13 cellular contexts compared by ENCODE assay signal in the genomic region with DNA sequence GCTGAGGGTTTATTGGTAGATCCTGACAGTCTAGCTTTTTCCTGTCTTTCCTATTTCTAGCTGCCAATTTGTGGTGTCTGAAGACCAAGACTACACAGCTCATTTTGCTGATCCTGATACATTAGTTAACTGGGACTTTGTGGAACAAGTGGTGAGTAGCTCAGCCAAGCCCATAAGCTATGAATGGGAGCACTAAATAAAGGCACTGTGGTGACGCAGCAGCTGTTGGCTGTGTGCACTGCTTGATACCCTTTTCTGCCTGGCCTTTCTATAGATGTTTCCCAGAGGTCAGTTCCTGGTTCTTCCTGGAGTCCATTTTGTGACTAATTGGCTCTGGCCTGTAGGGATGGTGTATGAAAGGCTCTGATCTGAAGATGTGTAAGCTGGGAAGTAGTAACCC.
"Had no signal": no experiment of that assay in that cellular context is flagged by ENCODE, and none has a peak within 500 bp of the region (broad histone marks: within the 10 kb centered on the region; RNA-seq: fewer than 3 reads in every experiment).

No MANE protein-coding gene starts in this region.

- ATAC-seq: foreskin keratinocyte; naive thymus-derived CD8-positive, alpha-beta T cell; T-cell had no signal

- H3K9me3 Mint-ChIP-seq: naive thymus-derived CD8-positive, alpha-beta T cell; T-cell had no signal

- H3K4me3 Mint-ChIP-seq: activated naive CD8-positive, alpha-beta T cell; naive thymus-derived CD8-positive, alpha-beta T cell; T-cell had no signal

- H3K27me3 Mint-ChIP-seq: activated naive CD8-positive, alpha-beta T cell; naive thymus-derived CD8-positive, alpha-beta T cell; T-cell had no signal

- H3K27me3 ChIP-seq: foreskin keratinocyte, hepatocyte, upper lobe of left lung had no signal

- DNase-seq: activated effector memory CD4-positive, alpha-beta T cell treated with Interleukin-2 at 50 U/mL for 16 hours; foreskin keratinocyte; kidney glomerular epithelial cell; naive thymus-derived CD8-positive, alpha-beta T cell; occipital lobe; small intestine; T-cell; upper lobe of left lung had no signal

- H3K27ac Mint-ChIP-seq: activated naive CD8-positive, alpha-beta T cell; T-cell had no signal

- H3K9me3 ChIP-seq: upper lobe of left lung had no signal

- H3K4me2 ChIP-seq: hepatocyte had no signal

- H2AFZ ChIP-seq: hepatocyte had no signal

- H3K4me1 ChIP-seq: foreskin keratinocyte had no signal

- H3K4me3 ChIP-seq: hepatocyte, lung, SK-N-MC, upper lobe of left lung had no signal

- H3K27ac ChIP-seq: foreskin keratinocyte, hepatocyte, SK-N-MC, VCaP had no signal
